In genomic region chr5:125203039-125203438, GRCh38 we compare ENCODE assay signal across 23 cellular contexts.
DNase-seq lines count a peak whose midpoint lies in the region; ATAC-seq, FAIRE-seq and TF ChIP-seq lines count a peak whose summit lies in the region.
"Had no signal": no experiment of that assay in that cellular context is flagged by ENCODE, and none has a peak within 500 bp of the region (broad histone marks: within the 10 kb centered on the region; RNA-seq: fewer than 3 reads in every experiment).

No MANE protein-coding gene starts in this region.

- H3F3A ChIP-seq in OCI-LY1 (ENCODE audit: insufficient read depth, low read length) = 0 out of 2 replicates have a peak, but pooled peaks cover 5% of the 10 kb centered on the region
- peaks cover 6% of the 10 kb centered on the region for H3F3A ChIP-seq in SK-N-SH (replicated peaks; ENCODE audit: insufficient read depth)

- ATAC-seq in GM19351 (IDR thresholded peaks at IDR 0.05; ENCODE audit: unreplicated experiment) (peak; percentile 44), foreskin keratinocyte (no peak)

- no peaks in the 10 kb centered on the region for H3K79me1 ChIP-seq in H1 (ENCODE audit: low read depth, low read length)

- no peak overlapping the region for H4K5ac ChIP-seq in H1 (ENCODE audit: insufficient read length, low read depth, low read length)

- CTCF ChIA-PET in H1 (lab: Charles Lee; ENCODE audit: partially characterized antibody) = interaction anchor here (0.6 kb wide), 1 partner anchor 246 kb away, joined by 3 read pairs; no protein-coding TSS in a partner anchor
- CTCF ChIA-PET in SK-N-SH (lab: Yijun Ruan, JAX) = interaction anchor here (2.5 kb wide), 1 partner anchor 24 kb away, joined by 7 read pairs; no protein-coding TSS in a partner anchor

- no peak overlapping the region for H3K4ac ChIP-seq in H1 (replicated peaks; ENCODE audit: insufficient read length, low read depth, low read length)

- no peak for TF ChIP-seq RAD21 in H1 (IDR thresholded peaks at IDR 0.05 in 1 of 2, conservative IDR thresholded peaks at IDR 0.05 in 1 of 2; ENCODE audit: low read depth in 2 of 2, low read length in 2 of 2)
- no peak for TF ChIP-seq RAD21 in SK-N-SH (IDR thresholded peaks at IDR 0.05; ENCODE audit: low read length)

- DNase-seq in H1 (ENCODE audit: low read depth in 1 of 2, low spot score in 2 of 2) (no peak), NAMALWA (ENCODE audit: low spot score) (no peak), SK-N-SH (no peak), suprapubic skin (ENCODE audit: low spot score in 2 of 2) (no peak), foreskin keratinocyte (no peak)
- DNase-seq: CD4-positive, CD25-positive, alpha-beta regulatory T cell; KBM-7; MV-4-11; NCI-H1105 treated with DMSO at 0.1 percent for 48 hours; NCI-H2029; NCI-H446; NCI-H526; NCI-H82; NK-92 treated with Interleukin-12 subunit alpha and Interleukin-12 subunit beta, amount 100 ng/mL, for 24 hours; SIG-M5 had no signal

- TF ChIP-seq POLR2A in H1 (IDR thresholded peaks at IDR 0.05; ENCODE audit: control extremely low read depth in 1 of 2, low read depth in 2 of 2, low read length in 2 of 2) (no peak), suprapubic skin (IDR thresholded peaks at IDR 0.05) (no peak)

- H3K9me3 ChIP-seq in OCI-LY1 (ENCODE audit: low read length) (no peaks in the 10 kb centered on the region), H1 (ENCODE audit: insufficient read depth in 2 of 2, low read depth in 1 of 2, low read length in 1 of 2) (no peaks in the 10 kb centered on the region), SK-N-SH (no peaks in the 10 kb centered on the region), suprapubic skin (no peaks in the 10 kb centered on the region)
- H3K9me3 ChIP-seq: BLaER1 had no signal

- H3K56ac ChIP-seq in H1 (replicated peaks; ENCODE audit: insufficient read length, low read depth, low read length) = no peak overlapping the region

- H2BK20ac ChIP-seq in H1 (ENCODE audit: low read length) = no peak overlapping the region

- no peak for FAIRE-seq in H1 (lab: Jason Lieb, UNC)
- FAIRE-seq: A204.1, G401.6, H54, RCC 7860 had no signal

- H4K91ac ChIP-seq in H1 (replicated peaks; ENCODE audit: insufficient read length, low read length) = peak overlapping the region; percentile 3

- no peak overlapping the region for H3K23ac ChIP-seq in H1 (ENCODE audit: insufficient read length)

- H3K79me2 ChIP-seq in OCI-LY1 (ENCODE audit: insufficient read depth, low read length) (no peaks in the 10 kb centered on the region), H1 (ENCODE audit: control insufficient read depth in 1 of 2, insufficient read depth in 2 of 2, low read length in 2 of 2) (no peaks in the 10 kb centered on the region), SK-N-SH (ENCODE audit: insufficient read depth) (no peaks in the 10 kb centered on the region)

- H3K4me2 ChIP-seq in OCI-LY1 (ENCODE audit: low read length) (no peak overlapping the region), H1 (ENCODE audit: insufficient read depth in 1 of 2, low read depth in 2 of 2, low read length in 2 of 2) (no peak overlapping the region), SK-N-SH (no peak overlapping the region)
- H3K4me2 ChIP-seq: BLaER1 had no signal

- H3K27ac ChIP-seq in OCI-LY1 (ENCODE audit: low read depth, low read length, poor library complexity, severe bottlenecking) (peak overlapping the region; percentile 88), H1 (ENCODE audit: low read depth, low read length) (no peak overlapping the region), SK-N-SH (ENCODE audit: low read depth in 2 of 2, low read length in 1 of 2) (no peak overlapping the region), suprapubic skin (no peak overlapping the region), foreskin keratinocyte (no peak overlapping the region)
- H3K27ac ChIP-seq: BLaER1, SK-N-MC had no signal

- peak overlapping the region; percentile 2; the same call in 1 of the 2 replicates for H2BK12ac ChIP-seq in H1 (ENCODE audit: low read depth, low read length)

- TF ChIP-seq EP300 in H1 (IDR thresholded peaks at IDR 0.05; ENCODE audit: borderline replicate concordance in 1 of 2, low read depth in 2 of 2, low read length in 2 of 2) (no peak), SK-N-SH (IDR thresholded peaks at IDR 0.05; ENCODE audit: borderline replicate concordance in 1 of 2, low read depth in 1 of 2, low read length in 1 of 2) (no peak), suprapubic skin (IDR thresholded peaks at IDR 0.05) (no peak)

- WGBS in H1 (ENCODE audit: extremely low coverage in 1 of 2, insufficient coverage in 1 of 2, insufficient read length in 1 of 2, insufficient replicate concordance in 2 of 2, low coverage in 1 of 2, low lambda C conversion rate in 2 of 2, missing lambda C conversion rate in 1 of 2), 2 experiments = 90% methylated on average over 2 of the region's 2 CpGs; no CpG with 5 or more reads in 1 of the 2 experiments
- 86% methylated on average over 2 of the region's 2 CpGs for WGBS in SK-N-SH (ENCODE audit: low lambda C conversion rate)
- 93% methylated on average over 2 of the region's 2 CpGs for WGBS in suprapubic skin

- TF ChIP-seq CTCF in OCI-LY1 (IDR thresholded peaks at IDR 0.05; ENCODE audit: low read length) (no peak), H1 (IDR thresholded peaks at IDR 0.05; ENCODE audit: control extremely low read depth in 1 of 3, insufficient read depth in 1 of 3, low read depth in 1 of 3, low read length in 3 of 3) (no peak), SK-N-SH (IDR thresholded peaks at IDR 0.05) (no peak), suprapubic skin (IDR thresholded peaks at IDR 0.05) (no peak), foreskin keratinocyte (conservative IDR thresholded peaks at IDR 0.05) (no peak)

- no peak overlapping the region for H3K4me3 ChIP-seq in OCI-LY1 (ENCODE audit: low read depth, low read length, poor library complexity, severe bottlenecking)
- H3K4me3 ChIP-seq in H1 (ENCODE audit: extremely low read depth in 1 of 4, insufficient read depth in 2 of 4, low read depth in 3 of 4, low read length in 4 of 4) = no peak overlapping the region
- H3K4me3 ChIP-seq in SK-N-SH (ENCODE audit: low read depth in 2 of 2, low read length in 1 of 2) = no peak overlapping the region
- H3K4me3 ChIP-seq in suprapubic skin = no peak overlapping the region
- H3K4me3 ChIP-seq: BLaER1, SK-N-MC had no signal

- H4K20me1 ChIP-seq in OCI-LY1 (ENCODE audit: insufficient read depth, low read length) (no peaks in the 10 kb centered on the region), H1 (replicated peaks in 1 of 2; ENCODE audit: control insufficient read depth in 1 of 2, insufficient read depth in 2 of 2, low read length in 2 of 2) (no peaks in the 10 kb centered on the region), SK-N-SH (ENCODE audit: insufficient read depth) (no peaks in the 10 kb centered on the region)
- H4K20me1 ChIP-seq: BLaER1 had no signal

- H2AK5ac ChIP-seq in H1 (ENCODE audit: low read depth, low read length) = no peak overlapping the region

- H2BK15ac ChIP-seq in H1 (ENCODE audit: low read length) = no peak overlapping the region

- H3K4me1 ChIP-seq in OCI-LY1 (ENCODE audit: insufficient read depth, low read length, severe bottlenecking) (peaks cover 62% of the 10 kb centered on the region), H1 (replicated peaks in 1 of 4; ENCODE audit: control insufficient read depth in 3 of 4, insufficient read depth in 4 of 4, low read length in 3 of 4) (peaks cover 2 to 15% (median 13%) of the 10 kb centered on the region in 4 experiments; a peak in 5 of 7 replicates), SK-N-SH (ENCODE audit: control insufficient read depth in 1 of 2, insufficient read depth in 2 of 2, low read depth in 1 of 2, low read length in 1 of 2) (peaks cover 8 to 32% of the 10 kb centered on the region in 2 experiments), suprapubic skin (peaks cover 9% of the 10 kb centered on the region), foreskin keratinocyte (no peaks in the 10 kb centered on the region)
- H3K4me1 ChIP-seq: BLaER1 had no signal

- no peaks in the 10 kb centered on the region for H3K27me3 ChIP-seq in OCI-LY1 (ENCODE audit: insufficient read depth, low read length)
- H3K27me3 ChIP-seq in H1 (replicated peaks in 1 of 4; ENCODE audit: control insufficient read depth in 3 of 4, extremely low read depth in 1 of 4, insufficient read depth in 3 of 4, low read length in 3 of 4) = no peaks in the 10 kb centered on the region
- H3K27me3 ChIP-seq in SK-N-SH (ENCODE audit: insufficient read depth) = no peaks in the 10 kb centered on the region
- no peaks in the 10 kb centered on the region for H3K27me3 ChIP-seq in suprapubic skin
- no peaks in the 10 kb centered on the region for H3K27me3 ChIP-seq in foreskin keratinocyte
- H3K27me3 ChIP-seq: BLaER1 had no signal

- no peak overlapping the region for H2BK5ac ChIP-seq in H1 (ENCODE audit: low read depth, low read length)

- POLR2A ChIA-PET in H1 (lab: Charles Lee; ENCODE audit: partially characterized antibody) (no interaction called here), SK-N-SH (lab: Yijun Ruan, JAX) (no interaction called here)

- no peaks in the 10 kb centered on the region for H3K23me2 ChIP-seq in H1 (ENCODE audit: low read depth, low read length)

- no peaks in the 10 kb centered on the region for H3K36me3 ChIP-seq in OCI-LY1 (ENCODE audit: insufficient read depth, low read length)
- no peaks in the 10 kb centered on the region for H3K36me3 ChIP-seq in H1 (ENCODE audit: control insufficient read depth in 2 of 4, insufficient read depth in 4 of 4, low read length in 3 of 4)
- H3K36me3 ChIP-seq in SK-N-SH (replicated peaks in 1 of 2; ENCODE audit: control insufficient read depth in 1 of 2, insufficient read depth in 2 of 2, low read length in 1 of 2) = no peaks in the 10 kb centered on the region
- no peaks in the 10 kb centered on the region for H3K36me3 ChIP-seq in suprapubic skin
- H3K36me3 ChIP-seq: BLaER1 had no signal

- H3K14ac ChIP-seq in H1 (ENCODE audit: insufficient read length) = no peak overlapping the region

- no peak overlapping the region for H3K18ac ChIP-seq in H1 (ENCODE audit: extremely low read depth, low read length)

- H2BK120ac ChIP-seq in H1 (replicated peaks; ENCODE audit: low read depth, low read length) = no peak overlapping the region

- no peaks in the 10 kb centered on the region for H3K9me2 ChIP-seq in OCI-LY1 (ENCODE audit: low read depth, low read length)
- no peaks in the 10 kb centered on the region for H3K9me2 ChIP-seq in SK-N-SH

- H2AFZ ChIP-seq in OCI-LY1 (ENCODE audit: low read length) (no peak overlapping the region), H1 (ENCODE audit: low read length) (no peak overlapping the region; the same call in 1 of the 2 replicates), SK-N-SH (ENCODE audit: low read depth) (no peak overlapping the region)

- no peak overlapping the region for H4K8ac ChIP-seq in H1 (ENCODE audit: extremely low read depth, insufficient read depth, low read length)

- H3K9ac ChIP-seq in OCI-LY1 (ENCODE audit: low read length) = no peak overlapping the region
- H3K9ac ChIP-seq in H1 (replicated peaks in 1 of 4; ENCODE audit: extremely low read depth in 1 of 4, low read depth in 3 of 4, low read length in 3 of 4) = no peak overlapping the region
- no peak overlapping the region for H3K9ac ChIP-seq in SK-N-SH
- H3K9ac ChIP-seq: BLaER1 had no signal

TF ChIP-seq in H1, 55 proteins besides CTCF, POLR2A, EP300 and RAD21 (continues in another document):
- no peak for TF ChIP-seq BCL11A (IDR thresholded peaks at IDR 0.05; ENCODE audit: low read depth in 2 of 2, low read length in 2 of 2)
